Comparison of ENCODE assay signal across 18 cellular contexts in the genomic region with DNA sequence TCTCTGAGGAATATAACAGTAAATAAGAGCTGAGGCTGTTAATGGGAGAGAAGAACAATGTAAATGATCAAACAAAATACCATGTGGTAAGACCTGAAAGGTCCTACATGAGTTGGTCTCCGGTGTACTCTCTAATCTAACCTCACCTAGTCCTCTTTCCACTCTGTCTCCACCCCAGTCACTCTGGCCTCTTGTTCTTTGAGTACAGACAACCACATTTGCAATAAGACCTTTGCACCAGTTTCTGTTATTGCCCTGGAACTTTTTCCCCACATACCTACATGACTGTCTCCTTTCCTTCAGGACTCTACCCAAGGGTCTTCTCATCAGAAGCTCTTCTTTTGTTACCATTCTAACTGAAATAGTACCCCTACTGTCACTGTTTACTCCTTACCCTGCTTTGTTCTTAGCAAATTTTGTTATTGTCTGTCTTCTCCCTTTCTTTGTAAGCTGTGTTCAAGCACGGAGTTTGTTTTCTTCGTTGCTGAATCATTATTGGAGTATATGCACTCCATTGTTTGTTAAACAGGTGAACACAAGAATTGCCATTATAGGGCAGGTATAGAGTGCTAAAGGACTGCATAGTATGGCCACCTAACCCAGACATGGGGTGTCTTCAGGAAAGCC. TPM values are rescaled to one million over a fixed set of nuclear protein-coding genes. Genes with fewer than 3 reads are reported as not detected.
DNase-seq lines count a peak whose midpoint lies in the region; ATAC-seq, FAIRE-seq and TF ChIP-seq lines count a peak whose summit lies in the region.
"Had no signal": no experiment of that assay in that cellular context is flagged by ENCODE, and none has a peak within 500 bp of the region (broad histone marks: within the 10 kb centered on the region; RNA-seq: fewer than 3 reads in every experiment).

No MANE protein-coding gene starts in this region.

- TSS peak; percentile 97 for BruUV-seq in HepG2 (replicated peaks; lab: Mats Ljungman, UMichigan)

- intact Hi-C loops in activated CD4-positive, alpha-beta T cell treated with anti-CD3 and anti-CD28 coated beads, Interleukin-2, amount 10 ng/mL, durations not matched to agents 24 days and 14 days (cut with micrococcal nuclease), result no loop called here
- intact Hi-C loops in HepG2 (cut with micrococcal nuclease; ENCODE audit: unreplicated experiment), result loop anchor here (2.0 kb wide), 2 partner anchors 30 to 36 kb away; no protein-coding TSS in a partner anchor
- intact Hi-C loops in posterior vena cava (cut with DNase I), result no loop called here
- intact Hi-C loops in thyroid gland (cut with DNase I), result no loop called here
- intact Hi-C loops in head of caudate nucleus (cut with DNase I), result no loop called here

- DNase-seq in activated CD4-positive, alpha-beta T cell treated with anti-CD3 and anti-CD28 coated beads, Interleukin-2, amount 10 ng/mL, durations not matched to agents 24 days and 14 days, result no peak
- no peak for DNase-seq in activated CD4-positive, alpha-beta T cell treated with anti-CD3 and anti-CD28 coated beads for 1 hour
- DNase-seq in HepG2 (ENCODE audit: low spot score) (peak; percentile 99), posterior vena cava (ENCODE audit: low spot score) (no peak), thyroid gland (no peak), head of caudate nucleus (no peak)
- DNase-seq in stimulated activated naive CD8-positive, alpha-beta T cell treated with anti-CD3 and anti-CD28 coated beads, Interleukin-15, amount 100 ng/mL, for 72 hours, result no peak
- DNase-seq: activated naive CD4-positive, alpha-beta T cell treated with anti-CD3 and anti-CD28 coated beads for 36 hours; MV-4-11 had no signal

- H2AFZ ChIP-seq in HepG2 (ENCODE audit: low read length), result no peak overlapping the region

- H3K4me3 Mint-ChIP-seq in activated CD4-positive, alpha-beta T cell treated with anti-CD3 and anti-CD28 coated beads, Interleukin-2, amount 10 ng/mL, durations not matched to agents 24 days and 14 days, result no peak overlapping the region
- no peak overlapping the region for H3K4me3 Mint-ChIP-seq in activated T-helper 17 cell treated with anti-CD3 and anti-CD28 coated beads, Interleukin-2, amount 50 U/mL, for 72 hours
- no peak overlapping the region for H3K4me3 Mint-ChIP-seq in stimulated activated naive CD8-positive, alpha-beta T cell treated with anti-CD3 and anti-CD28 coated beads, Interleukin-15, amount 100 ng/mL, for 72 hours
- H3K4me3 Mint-ChIP-seq: activated naive CD4-positive, alpha-beta T cell treated with anti-CD3 and anti-CD28 coated beads for 36 hours had no signal

- H3K27me3 Mint-ChIP-seq in activated CD4-positive, alpha-beta T cell treated with anti-CD3 and anti-CD28 coated beads, Interleukin-2, amount 10 ng/mL, durations not matched to agents 24 days and 14 days, result no peaks in the 10 kb centered on the region
- H3K27me3 Mint-ChIP-seq in activated T-helper 17 cell treated with anti-CD3 and anti-CD28 coated beads, Interleukin-2, amount 50 U/mL, for 72 hours, result no peaks in the 10 kb centered on the region
- no peaks in the 10 kb centered on the region for H3K27me3 Mint-ChIP-seq in stimulated activated naive CD8-positive, alpha-beta T cell treated with anti-CD3 and anti-CD28 coated beads, Interleukin-15, amount 100 ng/mL, for 72 hours

- WGBS in HepG2 (ENCODE audit: low lambda C conversion rate), result 5% methylated on average over 3 of the region's 3 CpGs
- WGBS in thyroid gland, 2 donors, result 84 to 89% methylated on average over 3 of the region's 3 CpGs

- H3K9me3 ChIP-seq in HepG2 (ENCODE audit: low read length), result no peaks in the 10 kb centered on the region
- no peaks in the 10 kb centered on the region for H3K9me3 ChIP-seq in thyroid gland
- H3K9me3 ChIP-seq: breast epithelium, HAP-1, right atrium auricular region, thoracic aorta had no signal

- H3K4me2 ChIP-seq in HepG2 (ENCODE audit: low read depth, low read length), result peak overlapping the region; percentile 80

- peak overlapping the region; percentile 17 for H3K27ac Mint-ChIP-seq in activated CD4-positive, alpha-beta T cell treated with anti-CD3 and anti-CD28 coated beads, Interleukin-2, amount 10 ng/mL, durations not matched to agents 24 days and 14 days
- peak overlapping the region; percentile 8 for H3K27ac Mint-ChIP-seq in activated T-helper 17 cell treated with anti-CD3 and anti-CD28 coated beads, Interleukin-2, amount 50 U/mL, for 72 hours
- H3K27ac Mint-ChIP-seq in stimulated activated naive CD8-positive, alpha-beta T cell treated with anti-CD3 and anti-CD28 coated beads, Interleukin-15, amount 100 ng/mL, for 72 hours, result peak overlapping the region in 1 of 2 donors; percentile 42
- H3K27ac Mint-ChIP-seq: activated naive CD4-positive, alpha-beta T cell treated with anti-CD3 and anti-CD28 coated beads for 36 hours had no signal

- H3K4me1 Mint-ChIP-seq in activated CD4-positive, alpha-beta T cell treated with anti-CD3 and anti-CD28 coated beads, Interleukin-2, amount 10 ng/mL, durations not matched to agents 24 days and 14 days, result peaks cover 37% of the 10 kb centered on the region
- H3K4me1 Mint-ChIP-seq in activated T-helper 17 cell treated with anti-CD3 and anti-CD28 coated beads, Interleukin-2, amount 50 U/mL, for 72 hours, result peaks cover 31% of the 10 kb centered on the region
- peaks cover 51% of the 10 kb centered on the region for H3K4me1 Mint-ChIP-seq in stimulated activated naive CD8-positive, alpha-beta T cell treated with anti-CD3 and anti-CD28 coated beads, Interleukin-15, amount 100 ng/mL, for 72 hours

- TF ChIP-seq RAD21 in HepG2 (CRISPR knock-in tag; IDR thresholded peaks at IDR 0.05), result no peak

- peak; percentile 58 for ATAC-seq in activated T-helper 17 cell treated with anti-CD3 and anti-CD28 coated beads, Interleukin-2, amount 50 U/mL, for 72 hours (replicated peaks)
- ATAC-seq in HepG2, result peak; percentile 95
- peak; percentile 67 for ATAC-seq in stimulated activated naive CD8-positive, alpha-beta T cell treated with anti-CD3 and anti-CD28 coated beads, Interleukin-15, amount 100 ng/mL, for 72 hours

- H3K9me3 Mint-ChIP-seq in activated CD4-positive, alpha-beta T cell treated with anti-CD3 and anti-CD28 coated beads, Interleukin-2, amount 10 ng/mL, durations not matched to agents 24 days and 14 days, result no peaks in the 10 kb centered on the region
- no peaks in the 10 kb centered on the region for H3K9me3 Mint-ChIP-seq in activated T-helper 17 cell treated with anti-CD3 and anti-CD28 coated beads, Interleukin-2, amount 50 U/mL, for 72 hours
- no peaks in the 10 kb centered on the region for H3K9me3 Mint-ChIP-seq in stimulated activated naive CD8-positive, alpha-beta T cell treated with anti-CD3 and anti-CD28 coated beads, Interleukin-15, amount 100 ng/mL, for 72 hours
- H3K9me3 Mint-ChIP-seq: activated naive CD4-positive, alpha-beta T cell treated with anti-CD3 and anti-CD28 coated beads for 36 hours had no signal

- H3K27me3 ChIP-seq in HepG2 (ENCODE audit: control insufficient read depth in 1 of 2, insufficient read depth in 2 of 2, low read length in 2 of 2), result no peaks in the 10 kb centered on the region
- no peaks in the 10 kb centered on the region for H3K27me3 ChIP-seq in thyroid gland
- H3K27me3 ChIP-seq: breast epithelium, right atrium auricular region had no signal

- H3K4me3 ChIP-seq in HepG2 (replicated peaks in 1 of 3; ENCODE audit: insufficient read depth in 1 of 3, low read depth in 2 of 3, low read length in 3 of 3) (peak overlapping the region; percentile 19 to 54 (median 32); a peak in 4 of 6 replicates), thyroid gland (replicated peaks in 1 of 3) (no peak overlapping the region)
- H3K4me3 ChIP-seq: breast epithelium, HAP-1, right atrium auricular region, thoracic aorta had no signal

- H3K4me1 ChIP-seq in HepG2 (ENCODE audit: insufficient read depth, low read length) (peaks cover 86% of the 10 kb centered on the region), thyroid gland (peaks cover 31 to 44% of the 10 kb centered on the region in 2 donors)
- H3K4me1 ChIP-seq: breast epithelium, HAP-1 had no signal

- TF ChIP-seq CTCF in HepG2 (CRISPR knock-in tag; IDR thresholded peaks at IDR 0.05) (no peak), thyroid gland (IDR thresholded peaks at IDR 0.05) (no peak)

- H3K79me2 ChIP-seq in HepG2 (ENCODE audit: insufficient read depth, low read length), result peaks cover 86% of the 10 kb centered on the region

- H4K20me1 ChIP-seq in HepG2 (ENCODE audit: insufficient read depth, low read length), result peaks cover 5% of the 10 kb centered on the region; the same call in 1 of the 2 replicates

- H3K36me3 Mint-ChIP-seq in activated CD4-positive, alpha-beta T cell treated with anti-CD3 and anti-CD28 coated beads, Interleukin-2, amount 10 ng/mL, durations not matched to agents 24 days and 14 days (ENCODE audit: low read depth), result peaks cover 38% of the 10 kb centered on the region
- peaks cover 25% of the 10 kb centered on the region for H3K36me3 Mint-ChIP-seq in activated T-helper 17 cell treated with anti-CD3 and anti-CD28 coated beads, Interleukin-2, amount 50 U/mL, for 72 hours (ENCODE audit: low read depth)

- FAIRE-seq in HepG2 (lab: Jason Lieb, UNC), result peak; percentile 69
- FAIRE-seq: A204.1 had no signal

- POLR2A ChIA-PET in HepG2 (lab: Yijun Ruan, JAX), result interaction anchor here (0.8 to 4.7 kb wide), 6 partner anchors 9 to 66 kb away, joined by 3 to 50 read pairs (median 10); partner anchors contain the start of genes MAPK13 and MAPK14

- CTCF ChIA-PET in HepG2 (lab: Yijun Ruan, JAX; ENCODE audit: low intra/inter-chr PET ratio, low total read pairs), result no interaction called here

- TF ChIP-seq POLR2A in HepG2 (IDR thresholded peaks at IDR 0.05; ENCODE audit: insufficient read depth in 1 of 2, low read depth in 2 of 2, low read length in 2 of 2) (0 out of 4 replicates have a peak, but pooled peaks of 1 of the 2 experiments have one; percentile 33), thyroid gland (IDR thresholded peaks at IDR 0.05) (no peak)

- H3K36me3 ChIP-seq in HepG2 (replicated peaks in 1 of 2; ENCODE audit: control insufficient read depth in 1 of 2, insufficient read depth in 2 of 2, low read length in 2 of 2) (peaks cover 7% of the 10 kb centered on the region in 2 experiments; a peak in 4 of 5 replicates), thyroid gland (peaks cover 2 to 3% of the 10 kb centered on the region in 2 donors)
- H3K36me3 ChIP-seq: breast epithelium had no signal

- H3K27ac ChIP-seq in HepG2 (ENCODE audit: extremely low read length, insufficient read depth, low read length), result peak overlapping the region; percentile 91
- no peak overlapping the region for H3K27ac ChIP-seq in thyroid gland
- H3K27ac ChIP-seq: breast epithelium, thoracic aorta, VCaP had no signal

- H3K9ac ChIP-seq in HepG2 (ENCODE audit: insufficient read depth, low read depth, low read length), result peak overlapping the region; percentile 59

- in situ Hi-C loops in HepG2 (cut with HindIII; ENCODE audit: extremely low pct_ligation_motif_present, low pct_unique_long_range_greater_than_20kb), result no loop called here

- TF ChIP-seq EP300 in HepG2 (IDR thresholded peaks at IDR 0.05; ENCODE audit: low read depth in 2 of 2, low read length in 2 of 2) (peak in 1 of 2 experiments; percentile 90; a peak in 2 of 4 replicates), HepG2 (CRISPR knock-in tag; IDR thresholded peaks at IDR 0.05; ENCODE audit: borderline replicate concordance) (peak; percentile 59; the same call in 1 of the 2 replicates)

RNA-seq across cellular contexts. Expression of gene MAPK14, which starts 37.3 kb away (rescaled TPM):
- 40.9 and 42.5 TPM in 2 replicates for total RNA-seq in activated CD4-positive, alpha-beta T cell treated with anti-CD3 and anti-CD28 coated beads, Interleukin-2, amount 10 ng/mL, durations not matched to agents 24 days and 14 days
- total RNA-seq in activated T-helper 17 cell treated with anti-CD3 and anti-CD28 coated beads, Interleukin-2, amount 50 U/mL, for 72 hours, result 10 to 100 TPM; 36.5 to 51.3 TPM
- total RNA-seq in HepG2 (2016; rRNA removed; fragmentation: Illumina TruSeq; extraction: Trizol) (67.3 and 74.9 TPM in 2 replicates), posterior vena cava (10 to 100 TPM; 43.5 to 44.3 TPM), thyroid gland (100 to 1,000 TPM in 3 of 4 donors, 10 to 100 TPM in 1; 85.2 to 201 (median 124) TPM)
- total RNA-seq in HepG2 (2016; cell fraction: cytosol; rRNA removed; fragmentation: Illumina TruSeq; extraction: Trizol; ENCODE audit: low read depth), result 7.2 and 7.5 TPM in 2 replicates
- total RNA-seq in HepG2 (2016; cell fraction: insoluble cytoplasmic fraction; rRNA removed; fragmentation: Illumina TruSeq; extraction: Trizol), result 67.5 and 68.5 TPM in 2 replicates
- 20.7 and 21.7 TPM in 2 replicates for total RNA-seq in HepG2 (2016; cell fraction: membrane; rRNA removed; fragmentation: Illumina TruSeq; extraction: Trizol)
- 113 and 120 TPM in 2 replicates for total RNA-seq in HepG2 (2016; cell fraction: nucleus; rRNA removed; fragmentation: Illumina TruSeq; extraction: Trizol)
- 52.0 and 66.3 TPM in 2 replicates for polyA plus RNA-seq in HepG2 (2011; rRNA removed)
- 29.4 and 43.0 TPM in 2 replicates for polyA plus RNA-seq in HepG2 (2011; cell fraction: cytosol; rRNA removed)
- 53.6 and 57.1 TPM in 2 replicates for polyA plus RNA-seq in HepG2 (2011; cell fraction: nucleus; rRNA removed)
- polyA plus RNA-seq in HepG2 (2012), result 53.3 and 55.6 TPM in 2 replicates
- polyA plus RNA-seq in HepG2 (2016; cell fraction: cytosol; fragmentation: Illumina TruSeq; extraction: Trizol; ENCODE audit: low read depth), result 2.4 and 3.2 TPM in 2 replicates
- 53.0 and 55.3 TPM in 2 replicates for polyA plus RNA-seq in HepG2 (2016; cell fraction: insoluble cytoplasmic fraction; fragmentation: Illumina TruSeq; extraction: Trizol; ENCODE audit: low read depth)
- 8.8 and 9.7 TPM in 2 replicates for polyA plus RNA-seq in HepG2 (2016; cell fraction: membrane; fragmentation: Illumina TruSeq; extraction: Trizol; ENCODE audit: low read depth)
- 90.3 and 105 TPM in 2 replicates for polyA plus RNA-seq in HepG2 (2016; cell fraction: nucleus; fragmentation: Illumina TruSeq; extraction: Trizol; ENCODE audit: insufficient read depth, low read depth)
- 75.6 and 86.1 TPM in 2 replicates for polyA minus RNA-seq in HepG2 (2011; rRNA and poly(A)+ RNA removed; ENCODE audit: low replicate concordance)
- polyA minus RNA-seq in HepG2 (2011; cell fraction: cytosol; rRNA and poly(A)+ RNA removed), result 50.6 and 54.7 TPM in 2 replicates
- polyA minus RNA-seq in HepG2 (2011; cell fraction: nucleus; rRNA and poly(A)+ RNA removed), result 204 and 254 TPM in 2 replicates

RNA-seq across cellular contexts. Expression of gene SLC26A8, which starts 40.4 kb away (rescaled TPM):
- not detected in 2 replicates for total RNA-seq in activated CD4-positive, alpha-beta T cell treated with anti-CD3 and anti-CD28 coated beads, Interleukin-2, amount 10 ng/mL, durations not matched to agents 24 days and 14 days
- not detected for total RNA-seq in activated T-helper 17 cell treated with anti-CD3 and anti-CD28 coated beads, Interleukin-2, amount 50 U/mL, for 72 hours
- total RNA-seq in HepG2 (2016; rRNA removed; fragmentation: Illumina TruSeq; extraction: Trizol) (not detected in 2 replicates), posterior vena cava (under 1 TPM; 0.24 to 0.42 TPM), thyroid gland (under 1 TPM; 0.13 to 0.89 (median 0.60) TPM)
- total RNA-seq in HepG2 (2016; cell fraction: cytosol; rRNA removed; fragmentation: Illumina TruSeq; extraction: Trizol; ENCODE audit: low read depth), result not detected in 2 replicates
- total RNA-seq in HepG2 (2016; cell fraction: insoluble cytoplasmic fraction; rRNA removed; fragmentation: Illumina TruSeq; extraction: Trizol), result 0.11 TPM in 1 of 2 replicates, not detected in the other
- total RNA-seq in HepG2 (2016; cell fraction: membrane; rRNA removed; fragmentation: Illumina TruSeq; extraction: Trizol), result not detected in 2 replicates
- 0.09 and 0.12 TPM in 2 replicates for total RNA-seq in HepG2 (2016; cell fraction: nucleus; rRNA removed; fragmentation: Illumina TruSeq; extraction: Trizol)
- 0.42 and 0.46 TPM in 2 replicates for polyA plus RNA-seq in HepG2 (2011; rRNA removed)
- 0.16 and 0.17 TPM in 2 replicates for polyA plus RNA-seq in HepG2 (2011; cell fraction: cytosol; rRNA removed)
- 0.64 and 1.1 TPM in 2 replicates for polyA plus RNA-seq in HepG2 (2011; cell fraction: nucleus; rRNA removed)
- 0.05 and 0.16 TPM in 2 replicates for polyA plus RNA-seq in HepG2 (2012)
- not detected in 2 replicates for polyA plus RNA-seq in HepG2 (2016; cell fraction: cytosol; fragmentation: Illumina TruSeq; extraction: Trizol; ENCODE audit: low read depth)
- polyA plus RNA-seq in HepG2 (2016; cell fraction: insoluble cytoplasmic fraction; fragmentation: Illumina TruSeq; extraction: Trizol; ENCODE audit: low read depth), result 0.11 TPM in 1 of 2 replicates, not detected in the other
- not detected in 2 replicates for polyA plus RNA-seq in HepG2 (2016; cell fraction: membrane; fragmentation: Illumina TruSeq; extraction: Trizol; ENCODE audit: low read depth)
- 0.15 and 0.28 TPM in 2 replicates for polyA plus RNA-seq in HepG2 (2016; cell fraction: nucleus; fragmentation: Illumina TruSeq; extraction: Trizol; ENCODE audit: insufficient read depth, low read depth)
- 0.42 TPM in 1 of 2 replicates, not detected in the other for polyA minus RNA-seq in HepG2 (2011; rRNA and poly(A)+ RNA removed; ENCODE audit: low replicate concordance)
- 0.26 TPM in 1 of 2 replicates, not detected in the other for polyA minus RNA-seq in HepG2 (2011; cell fraction: cytosol; rRNA and poly(A)+ RNA removed)
- 0.39 and 0.50 TPM in 2 replicates for polyA minus RNA-seq in HepG2 (2011; cell fraction: nucleus; rRNA and poly(A)+ RNA removed)
- total RNA-seq: activated naive CD4-positive, alpha-beta T cell treated with anti-CD3 and anti-CD28 coated beads for 36 hours; lower leg skin; right atrium auricular region had no signal
- polyA plus RNA-seq: neural cell had no signal

Comparison
In these comparisons a context has a peak if more than half of its experiments do, and no peak if none do; other contexts are left out.
1. H3K4me3 ChIP-seq: peak in HepG2 (3 of 3); none in thyroid gland (0 of 3).
2. Peak in every context shown above with its lines, with median percentiles within 50 percentile points of each other: ATAC-seq.